In the genomic region with DNA sequence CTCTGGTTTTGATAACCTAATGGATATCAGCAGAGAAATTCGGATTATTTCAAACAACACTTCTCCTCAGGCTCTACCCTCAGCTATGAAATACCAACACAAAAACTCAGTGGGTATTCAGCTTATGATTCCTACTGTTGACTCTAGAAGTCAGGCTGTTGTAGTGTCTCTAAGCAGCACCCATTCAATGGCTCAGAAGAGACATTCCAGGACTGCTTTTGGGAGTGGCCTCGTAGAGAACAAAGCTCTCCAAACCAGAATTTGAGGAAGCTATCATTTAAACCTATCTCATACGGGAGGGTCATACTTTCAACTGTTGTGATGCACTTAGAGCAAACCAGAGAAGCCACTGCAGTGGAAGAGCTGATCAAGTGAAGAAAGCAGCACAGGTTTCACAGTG, we compare ENCODE assay signal across 29 cellular contexts. TPM values are rescaled to one million over a fixed set of nuclear protein-coding genes. Genes with fewer than 3 reads are reported as not detected.
DNase-seq lines count a peak whose midpoint lies in the region; ATAC-seq and TF ChIP-seq lines count a peak whose summit lies in the region.
"Had no signal": no experiment of that assay in that cellular context is flagged by ENCODE, and none has a peak within 500 bp of the region (broad histone marks: within the 10 kb centered on the region; RNA-seq: fewer than 3 reads in every experiment).

No MANE protein-coding gene starts in this region.

- ATAC-seq in memory B cell (ENCODE audit: low read depth) (no peak), GM19023 (IDR thresholded peaks at IDR 0.05; ENCODE audit: unreplicated experiment) (no peak)
- ATAC-seq: activated CD8-positive, alpha-beta memory T cell treated with anti-CD3 and anti-CD28 coated beads, Interleukin-2, amount 10 ng/mL, durations not matched to agents 7 days and 5 days; activated naive CD4-positive, alpha-beta T cell treated with anti-CD3 and anti-CD28 coated beads, Interleukin-2, amount 50 U/mL, for 72 hours; mucosa of descending colon had no signal

- no peaks in the 10 kb centered on the region for H3K27me3 ChIP-seq in cardiac muscle cell
- H3K27me3 ChIP-seq in right atrium auricular region = no peaks in the 10 kb centered on the region
- H3K27me3 ChIP-seq in colonic mucosa = no peaks in the 10 kb centered on the region
- H3K27me3 ChIP-seq: esophagus muscularis mucosa had no signal

- DNase-seq in cardiac muscle cell (ENCODE audit: low read depth in 1 of 2, low spot score in 1 of 2) = no peak
- no peak for DNase-seq in right atrium auricular region (ENCODE audit: low spot score)
- peak; percentile 32 for DNase-seq in amniotic epithelial cell (ENCODE audit: low read depth)
- no peak for DNase-seq in memory B cell (ENCODE audit: low spot score in 2 of 2)
- DNase-seq in type B pancreatic cell (ENCODE audit: extremely low spot score, unreplicated experiment) = no peak
- DNase-seq in colonic mucosa = no peak
- DNase-seq in RWPE1 (ENCODE audit: low spot score) = no peak
- DNase-seq: activated CD4-positive, alpha-beta T cell treated with anti-CD3 and anti-CD28 coated beads for 48 hours; activated CD8-positive, alpha-beta memory T cell treated with anti-CD3 and anti-CD28 coated beads, Interleukin-2, amount 10 ng/mL, durations not matched to agents 7 days and 5 days; Calu3; DND-41; effector memory CD4-positive, alpha-beta T cell; H9; left ventricle myocardium inferior; mucosa of descending colon; NCI-H1105; NCI-H2029 treated with DMSO at 0.1 percent for 48 hours; NCI-H226; NCI-H774; SK-N-SH; stimulated activated CD4-positive, alpha-beta T cell treated with anti-CD3 and anti-CD28 coated beads, Interleukin-1b, Interleukin-23, amount 100 ng/mL, for 48 hours; T-helper 2 cell had no signal

- intact Hi-C loops in colonic mucosa (cut with DNase I) = no loop called here

- H3K4me1 Mint-ChIP-seq in memory B cell (no peaks in the 10 kb centered on the region), type B pancreatic cell (ENCODE audit: unreplicated experiment) (peaks cover under 1% of the 10 kb centered on the region)
- H3K4me1 Mint-ChIP-seq: activated CD8-positive, alpha-beta memory T cell treated with anti-CD3 and anti-CD28 coated beads, Interleukin-2, amount 10 ng/mL, durations not matched to agents 7 days and 5 days had no signal

- H3K9me3 Mint-ChIP-seq in memory B cell (no peaks in the 10 kb centered on the region), type B pancreatic cell (no peaks in the 10 kb centered on the region)
- H3K9me3 Mint-ChIP-seq: activated naive CD4-positive, alpha-beta T cell treated with anti-CD3 and anti-CD28 coated beads, Interleukin-2, amount 50 U/mL, for 72 hours; activated T-helper 1 cell treated with anti-CD3 and anti-CD28 coated beads, Interleukin-12 subunit alpha, Interleukin-12 subunit beta, Interleukin-2, Interleukin-4 antibody, amounts not matched to agents 30 ng/mL and 10 ng/mL and 1 ng/mL, durations not matched to agents 14 hours and 24 hours and 36 hours; H9 had no signal

- H3K9ac ChIP-seq in colonic mucosa (ENCODE audit: low read depth in 2 of 2, low read length in 2 of 2) = no peak overlapping the region
- H3K9ac ChIP-seq: SK-N-SH had no signal

- H3K27me3 Mint-ChIP-seq in memory B cell = no peaks in the 10 kb centered on the region
- H3K27me3 Mint-ChIP-seq in type B pancreatic cell = no peaks in the 10 kb centered on the region
- H3K27me3 Mint-ChIP-seq: activated CD8-positive, alpha-beta memory T cell treated with anti-CD3 and anti-CD28 coated beads, Interleukin-2, amount 10 ng/mL, durations not matched to agents 7 days and 5 days had no signal

- H3K27ac ChIP-seq in cardiac muscle cell (peak overlapping the region; percentile 30), right atrium auricular region (no peak overlapping the region), colonic mucosa (no peak overlapping the region), RWPE1 (no peak overlapping the region)
- H3K27ac ChIP-seq: C4-2B, left ventricle myocardium inferior, prostate gland had no signal

- POLR2A ChIA-PET in RWPE1 (lab: Yijun Ruan, JAX; ENCODE audit: low non-redundant PET) = no interaction called here

- H3K4me3 ChIP-seq in cardiac muscle cell = no peak overlapping the region
- H3K4me3 ChIP-seq in right atrium auricular region = no peak overlapping the region
- H3K4me3 ChIP-seq in colonic mucosa = no peak overlapping the region
- H3K4me3 ChIP-seq: esophagus muscularis mucosa, left ventricle myocardium inferior, mucosa of descending colon, prostate gland, skin epidermis had no signal

- H3K36me3 ChIP-seq in cardiac muscle cell (peaks cover 52% of the 10 kb centered on the region), right atrium auricular region (peaks cover 64% of the 10 kb centered on the region), colonic mucosa (no peaks in the 10 kb centered on the region)
- H3K36me3 ChIP-seq: prostate gland had no signal

- H3K9me3 ChIP-seq in cardiac muscle cell (ENCODE audit: low read depth) = no peaks in the 10 kb centered on the region
- H3K9me3 ChIP-seq in right atrium auricular region = no peaks in the 10 kb centered on the region
- H3K9me3 ChIP-seq in colonic mucosa = no peaks in the 10 kb centered on the region
- H3K9me3 ChIP-seq: esophagus muscularis mucosa, left ventricle myocardium inferior, mucosa of descending colon, prostate gland, SK-N-SH had no signal

- CTCF ChIA-PET in RWPE1 (lab: Yijun Ruan, JAX) = no interaction called here

- H3K36me3 Mint-ChIP-seq in memory B cell (peaks cover 27% of the 10 kb centered on the region), type B pancreatic cell (peaks cover 23% of the 10 kb centered on the region)

- H3K4me1 ChIP-seq in cardiac muscle cell (ENCODE audit: low read depth) (no peaks in the 10 kb centered on the region), right atrium auricular region (peaks cover 0 to 14% of the 10 kb centered on the region in 2 donors), colonic mucosa (no peaks in the 10 kb centered on the region)

- no peak for TF ChIP-seq CTCF in cardiac muscle cell (IDR thresholded peaks at IDR 0.05; ENCODE audit: low read depth, low read length)
- TF ChIP-seq CTCF in right atrium auricular region (IDR thresholded peaks at IDR 0.05) = no peak
- no peak for TF ChIP-seq CTCF in type B pancreatic cell (conservative IDR thresholded peaks at IDR 0.05)
- TF ChIP-seq CTCF in colonic mucosa (IDR thresholded peaks at IDR 0.05) = no peak
- TF ChIP-seq CTCF in RWPE1 (conservative IDR thresholded peaks at IDR 0.05; ENCODE audit: low read depth) = no peak

- peak overlapping the region; percentile 41 for H3K27ac Mint-ChIP-seq in memory B cell
- H3K27ac Mint-ChIP-seq in type B pancreatic cell = peak overlapping the region; percentile 82
- H3K27ac Mint-ChIP-seq: activated CD8-positive, alpha-beta memory T cell treated with anti-CD3 and anti-CD28 coated beads, Interleukin-2, amount 10 ng/mL, durations not matched to agents 7 days and 5 days; activated T-helper 1 cell treated with anti-CD3 and anti-CD28 coated beads, Interleukin-12 subunit alpha, Interleukin-12 subunit beta, Interleukin-2, Interleukin-4 antibody, amounts not matched to agents 30 ng/mL and 10 ng/mL and 1 ng/mL, durations not matched to agents 14 hours and 24 hours and 36 hours had no signal

- H3K4me3 Mint-ChIP-seq in memory B cell = no peak overlapping the region
- H3K4me3 Mint-ChIP-seq in type B pancreatic cell = no peak overlapping the region
- H3K4me3 Mint-ChIP-seq: activated CD8-positive, alpha-beta memory T cell treated with anti-CD3 and anti-CD28 coated beads, Interleukin-2, amount 10 ng/mL, durations not matched to agents 7 days and 5 days; activated T-helper 1 cell treated with anti-CD3 and anti-CD28 coated beads, Interleukin-12 subunit alpha, Interleukin-12 subunit beta, Interleukin-2, Interleukin-4 antibody, amounts not matched to agents 30 ng/mL and 10 ng/mL and 1 ng/mL, durations not matched to agents 14 hours and 24 hours and 36 hours; H9 had no signal

RNA-seq across cellular contexts. Expression of gene ETF1, which starts 34.1 kb away (rescaled TPM):
- 50.6 and 53.4 TPM in 2 replicates for total RNA-seq in cardiac muscle cell
- 31.2 and 37.2 TPM in 2 replicates for polyA plus RNA-seq in cardiac muscle cell
- total RNA-seq in right atrium auricular region = 10 to 100 TPM; 62.0 to 64.1 TPM
- 80.0 and 94.8 TPM in 2 replicates for total RNA-seq in type B pancreatic cell (ENCODE audit: low replicate concordance)
- 10 to 100 TPM; 81.5 to 96.2 TPM for total RNA-seq in colonic mucosa

RNA-seq across cellular contexts. Expression of gene EGR1, which starts 43.7 kb away (rescaled TPM):
- total RNA-seq in cardiac muscle cell = 11.7 and 13.9 TPM in 2 replicates
- 24.5 and 30.5 TPM in 2 replicates for polyA plus RNA-seq in cardiac muscle cell
- 10 to 100 TPM; 17.3 to 73.0 TPM for total RNA-seq in right atrium auricular region
- total RNA-seq in type B pancreatic cell (ENCODE audit: low replicate concordance) = 64.4 and 283 TPM in 2 replicates
- total RNA-seq in colonic mucosa = 10 to 100 TPM in 1 of 2 donors, 1 to 10 TPM in 1; 6.7 to 73.9 TPM
